In the genomic region with DNA sequence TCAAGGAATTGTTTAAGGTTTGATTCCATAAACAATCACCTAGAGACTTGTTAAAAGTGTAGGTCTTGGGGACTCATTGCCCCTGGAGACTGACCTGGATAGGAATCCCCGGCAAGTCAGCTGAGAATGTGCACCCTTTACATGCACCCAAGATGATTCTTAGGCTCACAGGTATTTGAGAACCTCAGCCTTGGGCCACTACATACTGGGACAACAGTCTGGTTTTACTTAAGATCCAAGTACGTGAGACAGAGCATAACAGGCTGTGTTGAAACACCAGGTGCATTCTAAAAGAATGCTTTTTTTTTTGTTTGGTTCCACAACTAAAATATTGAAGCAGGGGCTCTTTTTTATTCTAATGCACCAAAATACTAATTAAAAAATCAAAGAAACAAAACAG, we compare ENCODE assay signal across 36 cellular contexts.
"Had no signal": no experiment of that assay in that cellular context is flagged by ENCODE, and none has a peak within 500 bp of the region (broad histone marks: within the 10 kb centered on the region; RNA-seq: fewer than 3 reads in every experiment).

No MANE protein-coding gene starts in this region.

- H3K27me3 ChIP-seq: MG63 had no signal

- H3K9ac ChIP-seq: KMS-11 had no signal

- H3K4me3 ChIP-seq: MG63 had no signal

- DNase-seq: Karpas-422, Kasumi-1, MG63, MM.1S, MV-4-11, NCI-H1048, NCI-H1092, NCI-H1092 treated with DMSO at 0.1 percent for 48 hours, NCI-H1105, NCI-H1105 treated with DMSO at 0.1 percent for 48 hours, NCI-H1417, NCI-H1417 treated with DMSO at 0.1 percent for 48 hours, NCI-H1436, NCI-H1436 treated with DMSO at 0.1 percent for 48 hours, NCI-H146, NCI-H1694, NCI-H1694 treated with DMSO at 0.1 percent for 48 hours, NCI-H187, NCI-H187 treated with DMSO at 0.1 percent for 48 hours, NCI-H1930, NCI-H2029, NCI-H2029 treated with DMSO at 0.1 percent for 48 hours, NCI-H2081, NCI-H2081 treated with DMSO at 0.1 percent for 48 hours, NCI-H2107, NCI-H2171, NCI-H2171 treated with DMSO at 0.1 percent for 48 hours, NCI-H2227 treated with DMSO at 0.1 percent for 48 hours, NCI-H226, NCI-H345, NCI-H446, NCI-H446 treated with DMSO at 0.1 percent for 48 hours, NCI-H510A, NCI-H510A treated with DMSO at 0.1 percent for 48 hours, NCI-H524 had no signal

- H3K9me3 ChIP-seq: MG63 had no signal

- H3K4me2 ChIP-seq: KMS-11 had no signal

- H3K27ac ChIP-seq: KMS-11 had no signal

- H3K36me3 ChIP-seq: MG63 had no signal
